1 cellular context compared by ENCODE assay signal in the genomic region with DNA sequence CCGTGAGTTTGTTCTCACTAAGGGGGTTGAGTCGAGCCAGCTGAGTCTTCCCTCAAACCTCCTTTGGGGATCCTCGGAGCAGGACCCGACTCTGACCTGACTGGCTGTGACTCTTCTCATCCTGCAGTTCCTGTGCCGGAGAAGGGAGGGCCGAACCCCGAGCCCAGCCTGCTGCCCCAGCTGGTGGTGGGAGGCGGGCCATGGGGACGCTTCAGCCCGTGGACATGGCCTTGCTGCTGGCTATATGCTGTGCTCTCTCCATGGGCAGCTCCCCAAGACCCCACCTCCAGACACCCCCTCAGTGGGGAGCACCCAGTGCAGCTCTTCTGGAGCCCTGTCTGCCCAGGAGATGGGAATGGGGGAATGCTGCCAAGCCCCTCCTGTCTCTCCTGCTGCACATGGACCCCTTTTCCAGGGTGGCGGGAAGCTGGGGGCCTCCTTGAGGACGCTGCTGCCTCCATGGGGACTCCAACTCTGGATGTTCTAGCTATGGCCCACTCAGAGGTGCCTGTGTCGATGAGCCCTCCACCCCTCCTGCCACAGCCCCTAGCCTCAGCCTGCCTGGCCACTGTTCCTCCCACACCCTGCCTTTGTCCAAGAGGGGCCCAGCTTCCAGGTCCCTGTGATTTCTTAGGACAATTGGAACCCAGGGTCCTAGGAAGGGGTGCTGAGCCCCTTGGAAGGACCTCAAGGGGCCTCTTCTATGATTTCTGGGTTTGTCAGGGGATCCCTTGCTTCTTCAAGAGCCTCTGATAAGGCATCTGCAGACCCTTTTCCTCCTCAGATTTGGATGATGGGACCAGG.
TF ChIP-seq lines count a peak whose summit lies in the region.

No MANE protein-coding gene starts in this region.

TF ChIP-seq in H1, 55 proteins besides CTCF, POLR2A, EP300 and RAD21:
- no peak for TF ChIP-seq SUZ12 (IDR thresholded peaks at IDR 0.05; ENCODE audit: low read length)
- no peak for TF ChIP-seq TEAD4 (IDR thresholded peaks at IDR 0.05; ENCODE audit: low read depth, low read length)
- TF ChIP-seq KDM1A (IDR thresholded peaks at IDR 0.05; ENCODE audit: borderline replicate concordance, low read length): no peak
- no peak for TF ChIP-seq CHD1 (IDR thresholded peaks at IDR 0.05; ENCODE audit: low read depth, low read length)
- TF ChIP-seq GTF2F1 (IDR thresholded peaks at IDR 0.05; ENCODE audit: borderline replicate concordance, low read depth, low read length): no peak
- TF ChIP-seq HDAC2 (IDR thresholded peaks at IDR 0.05; ENCODE audit: borderline replicate concordance in 1 of 2, low read depth in 2 of 2, low read length in 2 of 2): no peak
- TF ChIP-seq, protein P1, sequence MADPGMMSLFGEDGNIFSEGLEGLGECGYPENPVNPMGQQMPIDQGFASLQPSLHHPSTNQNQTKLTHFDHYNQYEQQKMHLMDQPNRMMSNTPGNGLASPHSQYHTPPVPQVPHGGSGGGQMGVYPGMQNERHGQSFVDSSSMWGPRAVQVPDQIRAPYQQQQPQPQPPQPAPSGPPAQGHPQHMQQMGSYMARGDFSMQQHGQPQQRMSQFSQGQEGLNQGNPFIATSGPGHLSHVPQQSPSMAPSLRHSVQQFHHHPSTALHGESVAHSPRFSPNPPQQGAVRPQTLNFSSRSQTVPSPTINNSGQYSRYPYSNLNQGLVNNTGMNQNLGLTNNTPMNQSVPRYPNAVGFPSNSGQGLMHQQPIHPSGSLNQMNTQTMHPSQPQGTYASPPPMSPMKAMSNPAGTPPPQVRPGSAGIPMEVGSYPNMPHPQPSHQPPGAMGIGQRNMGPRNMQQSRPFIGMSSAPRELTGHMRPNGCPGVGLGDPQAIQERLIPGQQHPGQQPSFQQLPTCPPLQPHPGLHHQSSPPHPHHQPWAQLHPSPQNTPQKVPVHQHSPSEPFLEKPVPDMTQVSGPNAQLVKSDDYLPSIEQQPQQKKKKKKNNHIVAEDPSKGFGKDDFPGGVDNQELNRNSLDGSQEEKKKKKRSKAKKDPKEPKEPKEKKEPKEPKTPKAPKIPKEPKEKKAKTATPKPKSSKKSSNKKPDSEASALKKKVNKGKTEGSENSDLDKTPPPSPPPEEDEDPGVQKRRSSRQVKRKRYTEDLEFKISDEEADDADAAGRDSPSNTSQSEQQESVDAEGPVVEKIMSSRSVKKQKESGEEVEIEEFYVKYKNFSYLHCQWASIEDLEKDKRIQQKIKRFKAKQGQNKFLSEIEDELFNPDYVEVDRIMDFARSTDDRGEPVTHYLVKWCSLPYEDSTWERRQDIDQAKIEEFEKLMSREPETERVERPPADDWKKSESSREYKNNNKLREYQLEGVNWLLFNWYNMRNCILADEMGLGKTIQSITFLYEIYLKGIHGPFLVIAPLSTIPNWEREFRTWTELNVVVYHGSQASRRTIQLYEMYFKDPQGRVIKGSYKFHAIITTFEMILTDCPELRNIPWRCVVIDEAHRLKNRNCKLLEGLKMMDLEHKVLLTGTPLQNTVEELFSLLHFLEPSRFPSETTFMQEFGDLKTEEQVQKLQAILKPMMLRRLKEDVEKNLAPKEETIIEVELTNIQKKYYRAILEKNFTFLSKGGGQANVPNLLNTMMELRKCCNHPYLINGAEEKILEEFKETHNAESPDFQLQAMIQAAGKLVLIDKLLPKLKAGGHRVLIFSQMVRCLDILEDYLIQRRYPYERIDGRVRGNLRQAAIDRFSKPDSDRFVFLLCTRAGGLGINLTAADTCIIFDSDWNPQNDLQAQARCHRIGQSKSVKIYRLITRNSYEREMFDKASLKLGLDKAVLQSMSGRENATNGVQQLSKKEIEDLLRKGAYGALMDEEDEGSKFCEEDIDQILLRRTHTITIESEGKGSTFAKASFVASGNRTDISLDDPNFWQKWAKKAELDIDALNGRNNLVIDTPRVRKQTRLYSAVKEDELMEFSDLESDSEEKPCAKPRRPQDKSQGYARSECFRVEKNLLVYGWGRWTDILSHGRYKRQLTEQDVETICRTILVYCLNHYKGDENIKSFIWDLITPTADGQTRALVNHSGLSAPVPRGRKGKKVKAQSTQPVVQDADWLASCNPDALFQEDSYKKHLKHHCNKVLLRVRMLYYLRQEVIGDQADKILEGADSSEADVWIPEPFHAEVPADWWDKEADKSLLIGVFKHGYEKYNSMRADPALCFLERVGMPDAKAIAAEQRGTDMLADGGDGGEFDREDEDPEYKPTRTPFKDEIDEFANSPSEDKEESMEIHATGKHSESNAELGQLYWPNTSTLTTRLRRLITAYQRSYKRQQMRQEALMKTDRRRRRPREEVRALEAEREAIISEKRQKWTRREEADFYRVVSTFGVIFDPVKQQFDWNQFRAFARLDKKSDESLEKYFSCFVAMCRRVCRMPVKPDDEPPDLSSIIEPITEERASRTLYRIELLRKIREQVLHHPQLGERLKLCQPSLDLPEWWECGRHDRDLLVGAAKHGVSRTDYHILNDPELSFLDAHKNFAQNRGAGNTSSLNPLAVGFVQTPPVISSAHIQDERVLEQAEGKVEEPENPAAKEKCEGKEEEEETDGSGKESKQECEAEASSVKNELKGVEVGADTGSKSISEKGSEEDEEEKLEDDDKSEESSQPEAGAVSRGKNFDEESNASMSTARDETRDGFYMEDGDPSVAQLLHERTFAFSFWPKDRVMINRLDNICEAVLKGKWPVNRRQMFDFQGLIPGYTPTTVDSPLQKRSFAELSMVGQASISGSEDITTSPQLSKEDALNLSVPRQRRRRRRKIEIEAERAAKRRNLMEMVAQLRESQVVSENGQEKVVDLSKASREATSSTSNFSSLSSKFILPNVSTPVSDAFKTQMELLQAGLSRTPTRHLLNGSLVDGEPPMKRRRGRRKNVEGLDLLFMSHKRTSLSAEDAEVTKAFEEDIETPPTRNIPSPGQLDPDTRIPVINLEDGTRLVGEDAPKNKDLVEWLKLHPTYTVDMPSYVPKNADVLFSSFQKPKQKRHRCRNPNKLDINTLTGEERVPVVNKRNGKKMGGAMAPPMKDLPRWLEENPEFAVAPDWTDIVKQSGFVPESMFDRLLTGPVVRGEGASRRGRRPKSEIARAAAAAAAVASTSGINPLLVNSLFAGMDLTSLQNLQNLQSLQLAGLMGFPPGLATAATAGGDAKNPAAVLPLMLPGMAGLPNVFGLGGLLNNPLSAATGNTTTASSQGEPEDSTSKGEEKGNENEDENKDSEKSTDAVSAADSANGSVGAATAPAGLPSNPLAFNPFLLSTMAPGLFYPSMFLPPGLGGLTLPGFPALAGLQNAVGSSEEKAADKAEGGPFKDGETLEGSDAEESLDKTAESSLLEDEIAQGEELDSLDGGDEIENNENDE (IDR thresholded peaks at IDR 0.05; ENCODE audit: insufficient replicate concordance, low read length): no peak
- TF ChIP-seq CBX5 (IDR thresholded peaks at IDR 0.05; ENCODE audit: low read depth, low read length): no peak
- no peak for TF ChIP-seq MAFK (IDR thresholded peaks at IDR 0.05; ENCODE audit: low read depth, low read length)
- TF ChIP-seq EGR1 (IDR thresholded peaks at IDR 0.05; ENCODE audit: borderline replicate concordance, low read depth, low read length): no peak
